10 cellular contexts compared by ENCODE assay signal in the genomic region with DNA sequence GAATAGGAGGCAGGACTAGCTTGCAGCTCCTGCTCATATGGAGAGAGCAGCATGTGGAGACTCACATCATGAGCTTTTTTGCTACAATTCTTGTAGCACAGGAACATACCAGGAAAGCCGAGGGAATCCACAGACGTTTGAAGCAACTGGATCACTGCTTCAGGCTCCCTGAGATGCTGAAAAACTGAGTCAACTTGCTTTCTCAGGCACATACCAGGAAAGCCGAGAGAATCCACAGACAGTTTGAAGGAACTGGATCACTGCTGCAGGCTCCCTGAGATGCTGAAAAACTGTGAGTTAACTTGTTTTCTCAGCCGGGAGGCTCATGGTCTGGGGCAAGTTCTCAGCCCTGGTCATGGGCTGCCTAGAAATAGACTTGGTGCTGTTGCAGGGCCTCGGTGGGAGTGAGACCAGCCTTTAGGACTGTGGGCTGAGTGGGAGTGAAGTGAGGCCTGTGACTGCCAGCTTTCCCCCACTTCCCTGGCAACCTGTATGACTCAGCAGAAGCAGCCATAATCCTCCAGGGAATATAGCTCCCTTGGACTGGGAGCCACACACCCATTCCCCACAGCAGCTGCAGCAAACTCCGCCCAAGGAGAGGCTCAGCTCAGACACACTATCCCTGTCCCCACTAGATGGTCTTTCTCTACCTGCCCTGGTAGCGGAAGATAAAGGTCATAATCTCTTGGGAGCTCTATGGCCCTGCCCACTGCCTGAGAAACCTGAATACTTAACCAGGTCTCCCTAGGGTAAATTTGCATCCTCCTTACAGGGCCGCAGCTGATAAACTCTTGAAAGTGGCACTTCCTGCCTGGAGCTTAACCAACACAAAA. TPM values are rescaled to one million over a fixed set of nuclear protein-coding genes. Genes with fewer than 3 reads are reported as not detected.
A peak's percentile ranks its signal among the peaks of the same experiment; 100 is the strongest.
DNase-seq lines count a peak whose midpoint lies in the region; ATAC-seq and TF ChIP-seq lines count a peak whose summit lies in the region.
"Had no signal": no experiment of that assay in that cellular context is flagged by ENCODE, and none has a peak within 500 bp of the region (broad histone marks: within the 10 kb centered on the region; RNA-seq: fewer than 3 reads in every experiment).

No MANE protein-coding gene starts in this region.

- no peaks in the 10 kb centered on the region for H3K27me3 ChIP-seq in SJCRH30

- no peaks in the 10 kb centered on the region for H3K36me3 ChIP-seq in SJCRH30

- no peaks in the 10 kb centered on the region for H3K4me1 Mint-ChIP-seq in activated T-cell treated with anti-CD3 and anti-CD28 coated beads, Interleukin-2, amount 50 U/mL, for 4 hours (ENCODE audit: low read depth)
- H3K4me1 Mint-ChIP-seq: immature natural killer cell had no signal

- H3K36me3 Mint-ChIP-seq in activated T-cell treated with anti-CD3 and anti-CD28 coated beads, Interleukin-2, amount 50 U/mL, for 4 hours (ENCODE audit: insufficient read depth) = no peaks in the 10 kb centered on the region
- H3K36me3 Mint-ChIP-seq: activated naive CD8-positive, alpha-beta T cell; immature natural killer cell had no signal

- peaks cover 18% of the 10 kb centered on the region for H3K9me3 ChIP-seq in SJCRH30 (replicated peaks)

- H3K4me1 ChIP-seq in SJCRH30 = peaks cover 5% of the 10 kb centered on the region; the same call in 1 of the 2 replicates

- TF ChIP-seq CTCF in retinal pigment epithelial cell (conservative IDR thresholded peaks at IDR 0.05; ENCODE audit: low read depth, low read length) = no peak

- DNase-seq in SJCRH30 (peak; percentile 64 to 75), retinal pigment epithelial cell (ENCODE audit: low read depth) (peak; percentile 35), CD1c-positive myeloid dendritic cell (ENCODE audit: extremely low spot score) (no peak), NCI-H1092 (lab: John Stamatoyannopoulos, UW) (no peak)
- DNase-seq in activated T-cell treated with anti-CD3 and anti-CD28 coated beads, Interleukin-2, amount 50 U/mL, for 4 hours = no peak
- DNase-seq: immature natural killer cell; stimulated activated CD4-positive, alpha-beta T cell treated with anti-CD3 and anti-CD28 coated beads, Interleukin-2, amount 100 ng/mL, for 24 hours had no signal

- H3K27me3 Mint-ChIP-seq in activated T-cell treated with anti-CD3 and anti-CD28 coated beads, Interleukin-2, amount 50 U/mL, for 4 hours (ENCODE audit: low read depth) = peaks cover 19% of the 10 kb centered on the region

- H3K4me3 ChIP-seq in SJCRH30 = peak overlapping the region; percentile 38
- no peak overlapping the region for H3K4me3 ChIP-seq in retinal pigment epithelial cell (ENCODE audit: low read length)

- peak; percentile 86 for ATAC-seq in GM19035 (IDR thresholded peaks at IDR 0.05; ENCODE audit: unreplicated experiment)
- ATAC-seq in HG03175 (IDR thresholded peaks at IDR 0.05; ENCODE audit: unreplicated experiment) = peak; percentile 88
- no peak for ATAC-seq in activated T-cell treated with anti-CD3 and anti-CD28 coated beads, Interleukin-2, amount 50 U/mL, for 4 hours

- H3K4me3 Mint-ChIP-seq in activated T-cell treated with anti-CD3 and anti-CD28 coated beads, Interleukin-2, amount 50 U/mL, for 4 hours = no peak overlapping the region
- H3K4me3 Mint-ChIP-seq: activated naive CD8-positive, alpha-beta T cell; immature natural killer cell had no signal

- peaks cover 4% of the 10 kb centered on the region for H3K9me3 Mint-ChIP-seq in activated T-cell treated with anti-CD3 and anti-CD28 coated beads, Interleukin-2, amount 50 U/mL, for 4 hours

- peak overlapping the region; percentile 45 for H3K27ac ChIP-seq in SJCRH30

RNA-seq across cellular contexts. Expression of a gene that starts 51.9 kb away (rescaled TPM):
- total RNA-seq in SJCRH30 (2014; rRNA removed; shearing (Covaris generic)) = 380 and 402 TPM in 2 replicates
- total RNA-seq in activated T-cell treated with anti-CD3 and anti-CD28 coated beads, Interleukin-2, amount 50 U/mL, for 4 hours = 1 to 10 TPM; 2.7 to 4.1 (median 4.1) TPM

Comparison
In these comparisons a context has a peak if more than half of its experiments do, and no peak if none do; other contexts are left out.
1. ATAC-seq: peak in GM19035 (single experiment) and HG03175 (single experiment); none in activated T-cell treated with anti-CD3 and anti-CD28 coated beads, Interleukin-2, amount 50 U/mL, for 4 hours (0 of 2).
2. DNase-seq: peak in SJCRH30 (2 of 2) and retinal pigment epithelial cell (single experiment); none in activated T-cell treated with anti-CD3 and anti-CD28 coated beads, Interleukin-2, amount 50 U/mL, for 4 hours (single experiment), CD1c-positive myeloid dendritic cell (single experiment) and NCI-H1092 (single experiment).
3. RNA of a gene that starts 51.9 kb away (total RNA-seq): 380 to 402 TPM in SJCRH30; 2.7 to 4.1 TPM in activated T-cell treated with anti-CD3 and anti-CD28 coated beads, Interleukin-2, amount 50 U/mL, for 4 hours; every median in the first group is over 10 times any median in the second.